Comparison of ENCODE assay signal across 8 cellular contexts in genomic region chr1:156504821-156505678, GRCh38. TPM values are rescaled to one million over a fixed set of nuclear protein-coding genes. Genes with fewer than 3 reads are reported as not detected.
A peak's percentile ranks its signal among the peaks of the same experiment; 100 is the strongest.
DNase-seq lines count a peak whose midpoint lies in the region; TF ChIP-seq lines count a peak whose summit lies in the region.

No MANE protein-coding gene starts in this region.

- H3K27me3 ChIP-seq in H9 (ENCODE audit: insufficient read depth, low read length): no peaks in the 10 kb centered on the region

- peak overlapping the region; percentile 75 for H3K18ac ChIP-seq in H9 (ENCODE audit: insufficient read length, low read depth, low read length)

- H3K56ac ChIP-seq in H9 (ENCODE audit: insufficient read length, low read depth, low read length): no peak overlapping the region

- no peaks in the 10 kb centered on the region for H3K36me3 Mint-ChIP-seq in H9 (ENCODE audit: insufficient read depth in 1 of 3, low read depth in 3 of 3)

- H3K79me2 ChIP-seq in H9 (ENCODE audit: insufficient read depth, low read length): no peaks in the 10 kb centered on the region

- H3K14ac ChIP-seq in H9 (ENCODE audit: insufficient read depth, low read length): peak overlapping the region; percentile 71; the same call in 1 of the 2 replicates

- H2BK5ac ChIP-seq in H9 (ENCODE audit: insufficient read length, low read length): no peak overlapping the region

- H3K4me1 Mint-ChIP-seq in H9: peaks cover 48 to 65% of the 10 kb centered on the region in 2 experiments

- H4K8ac ChIP-seq in H9 (replicated peaks; ENCODE audit: insufficient read length, low read depth, low read length): no peak overlapping the region

- H4K91ac ChIP-seq in H9 (ENCODE audit: insufficient read length, low read depth, low read length): peak overlapping the region; percentile 57

- H3K4me1 ChIP-seq in H9 (ENCODE audit: insufficient read depth, low read length): peaks cover 15% of the 10 kb centered on the region

- no peak overlapping the region for H4K5ac ChIP-seq in H9 (ENCODE audit: insufficient read length, low read depth, low read length)

- H3K27ac Mint-ChIP-seq in H9: peak overlapping the region; percentile 92 to 99 (median 98)

- peak; percentile 99 for DNase-seq in EH (ENCODE audit: low read depth)
- DNase-seq in H9: peak; percentile 98
- DNase-seq in NCI-H1048 (lab: John Stamatoyannopoulos, UW): peak; percentile 99
- DNase-seq in SK-N-MC (ENCODE audit: low read depth, low spot score): peak; percentile 96
- DNase-seq in activated naive CD4-positive, alpha-beta T cell treated with anti-CD3 and anti-CD28 coated beads, Interleukin-2, amount 50 U/mL, for 16 hours: peak; percentile 98
- peak; percentile 91 for DNase-seq in germinal center (ENCODE audit: low spot score)
- DNase-seq in non-pigmented ciliary epithelial cell (ENCODE audit: low read depth): peak; percentile 95
- peak; percentile 72 to 99 (median 96) for DNase-seq in substantia nigra (lab: John Stamatoyannopoulos, UW)

- no peaks in the 10 kb centered on the region for H3K9me3 Mint-ChIP-seq in H9

- H2AK5ac ChIP-seq in H9 (ENCODE audit: insufficient read length, low read length): no peak overlapping the region

- H3K23me2 ChIP-seq in H9 (ENCODE audit: insufficient read length, low read depth, low read length, poor library complexity, severe bottlenecking): peaks cover 4% of the 10 kb centered on the region

- no peak for TF ChIP-seq CTCF in H9 (conservative IDR thresholded peaks at IDR 0.05)

- no peaks in the 10 kb centered on the region for H3K79me1 ChIP-seq in H9 (ENCODE audit: insufficient read depth, low read depth, low read length, poor library complexity, severe bottlenecking)

- peak overlapping the region; percentile 25; the same call in 1 of the 2 replicates for H3K4ac ChIP-seq in H9 (ENCODE audit: low read depth, low read length)

- H4K20me1 ChIP-seq in H9 (ENCODE audit: control insufficient read depth, insufficient read depth, insufficient read length): no peaks in the 10 kb centered on the region

- no peaks in the 10 kb centered on the region for H3K36me3 ChIP-seq in SK-N-MC (ENCODE audit: insufficient read depth, low read length)

- H2BK12ac ChIP-seq in H9 (ENCODE audit: insufficient read length, low read depth, low read length): peak overlapping the region; percentile 42

- peak overlapping the region; percentile 52 for H2BK120ac ChIP-seq in H9 (ENCODE audit: low read depth, low read length, poor library complexity, severe bottlenecking)

- H3K4me3 ChIP-seq in SK-N-MC: peak overlapping the region; percentile 61

- peak overlapping the region; percentile 33 for H3K9ac ChIP-seq in H9 (ENCODE audit: extremely low read depth, insufficient read length, low read length)
- H3K9ac ChIP-seq in SK-N-MC (ENCODE audit: insufficient read length): peak overlapping the region; percentile 66

- H2BK15ac ChIP-seq in H9 (ENCODE audit: low read depth, low read length): no peak overlapping the region

- H3K4me3 Mint-ChIP-seq in H9: peak overlapping the region; percentile 62 to 78

- H3K4me2 ChIP-seq in H9 (ENCODE audit: insufficient read depth, insufficient read length, low read length): peak overlapping the region; percentile 12

- peaks cover 9% of the 10 kb centered on the region for H3K27me3 Mint-ChIP-seq in H9 (ENCODE audit: low read depth)

- peak overlapping the region; percentile 50 for H3K27ac ChIP-seq in H9 (ENCODE audit: insufficient read length, low read depth, low read length)
- H3K27ac ChIP-seq in SK-N-MC: peak overlapping the region; percentile 97
- H3K27ac ChIP-seq in substantia nigra (ENCODE audit: low read depth, low read length, poor library complexity, severe bottlenecking): peak overlapping the region; percentile 98

- no peak overlapping the region for H2AFZ ChIP-seq in H9 (ENCODE audit: low read length)

- no peak overlapping the region for H3K23ac ChIP-seq in H9 (ENCODE audit: insufficient read length, low read depth, low read length)

- WGBS in H9 (ENCODE audit: extremely low coverage, insufficient read length, low lambda C conversion rate): no CpG with 5 or more reads among the region's 45 CpGs

- no peaks in the 10 kb centered on the region for H3K9me3 ChIP-seq in H9 (ENCODE audit: control insufficient read depth, low read depth, low read length)
- no peaks in the 10 kb centered on the region for H3K9me3 ChIP-seq in SK-N-MC (ENCODE audit: low read depth, low read length)

- H2BK20ac ChIP-seq in H9 (ENCODE audit: low read depth, low read length, poor library complexity, severe bottlenecking): no peak overlapping the region

- no peak overlapping the region for H3T11ph ChIP-seq in H9 (ENCODE audit: low read length)

RNA-seq across cellular contexts. Expression of gene MEF2D, which starts 4.5 kb away (rescaled TPM):
- total RNA-seq in H9 (2021): 18.7 and 20.8 TPM in 2 replicates

Comparison
In these comparisons a context has a peak if more than half of its experiments do, and no peak if none do; other contexts are left out.
1. Peak in every context shown above with its lines: DNase-seq, H3K4me3 ChIP-seq and H3K27ac ChIP-seq.